In the genomic region with DNA sequence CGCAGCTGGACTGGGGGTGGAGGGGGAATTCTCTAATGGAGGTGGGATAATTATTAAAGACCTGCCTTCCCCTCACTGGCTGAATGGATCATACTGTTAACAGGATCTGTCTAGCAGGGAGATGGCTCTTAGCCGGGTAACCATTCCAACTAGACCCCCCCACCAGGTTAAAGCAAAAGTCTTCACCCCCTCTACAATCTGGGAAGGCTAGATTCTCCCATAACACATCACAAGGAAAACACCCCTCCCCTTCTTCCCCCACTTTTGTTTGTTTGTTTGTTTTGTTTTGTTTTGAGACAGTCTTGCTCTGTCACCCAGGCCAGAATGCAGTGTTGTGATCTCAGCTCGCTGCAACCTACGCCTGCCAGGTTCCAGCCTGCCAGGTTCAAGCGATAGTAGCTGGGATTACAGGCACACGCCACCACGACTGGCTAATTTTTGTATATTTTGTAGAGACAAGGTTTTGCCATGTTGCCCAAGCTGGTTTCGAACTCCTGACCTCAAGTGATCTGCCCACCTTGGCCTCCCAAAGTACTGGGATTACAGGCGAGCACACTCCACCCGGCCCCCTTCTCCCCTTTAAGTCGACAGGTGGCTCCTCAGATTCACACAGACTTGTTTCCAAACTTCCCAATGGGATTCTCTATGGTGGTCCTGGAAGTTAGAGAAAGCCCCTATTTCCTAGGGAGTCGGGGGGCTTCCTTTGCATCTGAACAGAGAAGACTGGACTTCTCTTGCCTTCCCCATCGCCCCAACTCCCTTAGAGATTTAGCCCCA, we compare ENCODE assay signal across 1 cellular context.
TF ChIP-seq lines count a peak whose summit lies in the region.

No MANE protein-coding gene starts in this region.

TF ChIP-seq in endothelial cell of umbilical vein, 7 proteins besides CTCF, POLR2A, EP300 and RAD21:
- no peak for TF ChIP-seq POLR2AphosphoS5 (IDR thresholded peaks at IDR 0.05; ENCODE audit: insufficient read depth, low read depth, low read length)
- TF ChIP-seq EZH2 (IDR thresholded peaks at IDR 0.05; ENCODE audit: borderline replicate concordance, low read depth, low read length, severe bottlenecking) = no peak
- no peak for TF ChIP-seq GATA2 (IDR thresholded peaks at IDR 0.05; ENCODE audit: insufficient read depth, insufficient read length, low read depth, low read length)
- TF ChIP-seq, protein P1, sequence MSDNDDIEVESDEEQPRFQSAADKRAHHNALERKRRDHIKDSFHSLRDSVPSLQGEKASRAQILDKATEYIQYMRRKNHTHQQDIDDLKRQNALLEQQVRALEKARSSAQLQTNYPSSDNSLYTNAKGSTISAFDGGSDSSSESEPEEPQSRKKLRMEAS (IDR thresholded peaks at IDR 0.05; ENCODE audit: insufficient read depth, insufficient read length) = no peak
- TF ChIP-seq FOS (IDR thresholded peaks at IDR 0.05; ENCODE audit: borderline replicate concordance, insufficient read depth, low read length) = no peak
- no peak for TF ChIP-seq MYC (IDR thresholded peaks at IDR 0.05; ENCODE audit: low read depth, low read length)
- no peak for TF ChIP-seq JUN (IDR thresholded peaks at IDR 0.05; ENCODE audit: borderline replicate concordance, insufficient read depth, insufficient read length, low read depth)
TF ChIP-seq in endothelial cell of umbilical vein: peak in this region for 0.
